Comparison of ENCODE assay signal across 29 cellular contexts in the genomic region with DNA sequence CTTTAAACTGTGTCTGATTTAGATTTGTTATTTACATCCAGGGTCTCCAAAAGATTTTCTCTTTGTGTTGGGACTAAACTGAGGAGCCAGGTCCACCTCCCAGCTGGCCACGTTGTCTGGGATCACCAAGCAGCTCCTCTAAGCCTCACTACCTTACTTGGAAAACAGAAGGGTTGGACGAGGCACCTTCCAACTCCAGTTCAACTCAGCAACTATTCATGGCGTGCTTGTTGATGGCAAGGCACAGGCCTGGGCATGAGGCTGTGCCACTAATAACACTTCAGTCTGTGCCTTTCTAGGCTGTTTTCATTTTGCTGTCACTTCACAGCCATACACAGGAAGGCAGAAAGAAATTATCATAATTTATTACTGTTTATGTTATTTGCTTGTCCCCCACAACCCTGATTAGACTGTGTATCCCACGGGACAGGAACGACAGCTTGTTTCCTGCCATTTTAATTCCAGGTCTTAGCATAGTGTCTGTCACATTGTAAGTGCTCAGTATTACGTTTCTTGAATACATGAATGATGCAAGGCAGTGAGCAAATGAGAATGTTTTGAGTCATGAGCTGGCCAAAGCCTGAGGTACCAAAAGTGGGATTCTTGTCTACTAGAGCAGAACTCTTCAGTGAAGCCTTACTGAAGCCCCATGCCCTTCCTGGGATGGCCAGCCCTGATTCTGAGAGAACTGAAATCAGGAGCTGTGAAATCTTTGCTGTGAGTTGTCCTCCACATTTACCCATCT.
A peak's percentile ranks its signal among the peaks of the same experiment; 100 is the strongest.
DNase-seq lines count a peak whose midpoint lies in the region; ATAC-seq, FAIRE-seq and TF ChIP-seq lines count a peak whose summit lies in the region.
"Had no signal": no experiment of that assay in that cellular context is flagged by ENCODE, and none has a peak within 500 bp of the region (broad histone marks: within the 10 kb centered on the region; RNA-seq: fewer than 3 reads in every experiment).

No MANE protein-coding gene starts in this region.

- no peaks in the 10 kb centered on the region; the same call in 1 of the 2 replicates for H3K36me3 ChIP-seq in IMR-90 (ENCODE audit: control insufficient read depth, insufficient read depth, low read length)
- H3K36me3 ChIP-seq in bronchial epithelial cell (ENCODE audit: control insufficient read depth, insufficient read depth, low read length): no peaks in the 10 kb centered on the region
- peaks cover 0 to 3% of the 10 kb centered on the region in 2 experiments for H3K36me3 ChIP-seq in mesenchymal stem cell (ENCODE audit: control insufficient read depth in 1 of 2, insufficient read depth in 2 of 2, low read depth in 1 of 2, low read length in 2 of 2)
- no peaks in the 10 kb centered on the region for H3K36me3 ChIP-seq in Karpas-422 (ENCODE audit: insufficient read depth, low read length)
- H3K36me3 ChIP-seq: BE2C, gastrocnemius medialis, uterus had no signal

- H3K23ac ChIP-seq in IMR-90 (ENCODE audit: low read depth, low read length) (no peak overlapping the region; the same call in 1 of the 2 replicates), mesenchymal stem cell (ENCODE audit: low read length in 2 of 2) (no peak overlapping the region)

- H3K56ac ChIP-seq in IMR-90 (ENCODE audit: extremely low read depth, insufficient read depth, low read length): no peak overlapping the region

- H4K8ac ChIP-seq in IMR-90 (ENCODE audit: low read depth in 2 of 2, low read length in 2 of 2): no peak overlapping the region
- H4K8ac ChIP-seq in mesenchymal stem cell (ENCODE audit: low read length): no peak overlapping the region

- DNase-seq in ACHN (peak; percentile 43), IMR-90 (peak; percentile 34), bronchial epithelial cell (ENCODE audit: low read depth) (peak; percentile 21), mesenchymal stem cell (peak; percentile 10), COLO668 (lab: John Stamatoyannopoulos, UW; ENCODE audit: unreplicated experiment) (no peak), Karpas-422 (no peak)
- no peak for DNase-seq in stimulated activated CD4-positive, alpha-beta T cell treated with anti-CD3 and anti-CD28 coated beads, Interleukin-4, amount 100 ng/mL, for 1 hour
- DNase-seq: activated B cell treated with CpG ODN at 0.5 μM for 24 hours; activated naive CD4-positive, alpha-beta T cell treated with anti-CD3 and anti-CD28 coated beads for 36 hours; BE2C; body of pancreas; CD8-positive, alpha-beta memory T cell; dermis blood vessel endothelial cell; endodermal cell; gastrocnemius medialis; Kasumi-1; NCI-H146; NCI-H524 treated with DMSO at 0.1 percent for 48 hours; nephron progenitor cell; PC-9; SK-N-SH; stimulated activated naive CD8-positive, alpha-beta T cell treated with anti-CD3 and anti-CD28 coated beads, Interleukin-15, Interleukin-2, amounts not matched to agents 100 U/mL and 50 U/mL, for 24 hours; uterus had no signal

- no peaks in the 10 kb centered on the region; the same call in 1 of the 2 replicates for H4K20me1 ChIP-seq in IMR-90 (ENCODE audit: insufficient read depth, low read length)
- H4K20me1 ChIP-seq in Karpas-422 (ENCODE audit: insufficient read depth, low read depth, low read length): no peaks in the 10 kb centered on the region

- H3K9me3 ChIP-seq in IMR-90 (ENCODE audit: control insufficient read depth, insufficient read depth, low read length) (no peaks in the 10 kb centered on the region), mesenchymal stem cell (ENCODE audit: control insufficient read depth, low read length) (no peaks in the 10 kb centered on the region), Karpas-422 (ENCODE audit: low read length) (no peaks in the 10 kb centered on the region)
- H3K9me3 ChIP-seq: BE2C, body of pancreas, gastrocnemius medialis, SK-N-SH, uterus had no signal

- TF ChIP-seq CTCF in IMR-90 (conservative IDR thresholded peaks at IDR 0.05; ENCODE audit: low read depth, low read length) (no peak), bronchial epithelial cell (IDR thresholded peaks at IDR 0.05; ENCODE audit: insufficient read depth, low read length, severe bottlenecking) (no peak)

- FAIRE-seq in bronchial epithelial cell (lab: Jason Lieb, UNC): no peak
- FAIRE-seq: G401.6, H54 had no signal

- no peak overlapping the region for H3K4ac ChIP-seq in IMR-90 (ENCODE audit: low read depth, low read length)
- H3K4ac ChIP-seq in mesenchymal stem cell (ENCODE audit: low read depth in 1 of 2, low read length in 2 of 2): no peak overlapping the region

- H3K4me2 ChIP-seq in IMR-90 (ENCODE audit: low read depth, low read length) (no peak overlapping the region), mesenchymal stem cell (ENCODE audit: low read length, poor library complexity, severe bottlenecking) (no peak overlapping the region), Karpas-422 (ENCODE audit: low read depth, low read length, poor library complexity, severe bottlenecking) (no peak overlapping the region)
- H3K4me2 ChIP-seq: PC-9, SK-N-SH had no signal

- no peak for TF ChIP-seq RAD21 in IMR-90 (IDR thresholded peaks at IDR 0.05; ENCODE audit: low read length)

- no peak for ATAC-seq in IMR-90 (ENCODE audit: low read depth)
- ATAC-seq in GM18517 (IDR thresholded peaks at IDR 0.05; ENCODE audit: unreplicated experiment): no peak
- ATAC-seq: body of pancreas; gastrocnemius medialis; left lobe of liver; Right ventricle myocardium inferior; stimulated activated naive CD8-positive, alpha-beta T cell treated with anti-CD3 and anti-CD28 coated beads, Interleukin-15, Interleukin-2, amounts not matched to agents 100 U/mL and 50 U/mL, for 24 hours had no signal

- BruUV-seq in IMR-90 (replicated peaks; lab: Mats Ljungman, UMichigan): no TSS peak

- H2BK12ac ChIP-seq in mesenchymal stem cell (ENCODE audit: low read length in 2 of 2): no peak overlapping the region

- H2BK5ac ChIP-seq in IMR-90 (ENCODE audit: low read depth, low read length, poor library complexity, severe bottlenecking) (no peak overlapping the region), mesenchymal stem cell (ENCODE audit: low read depth, low read length, poor library complexity, severe bottlenecking) (no peak overlapping the region)

- no peak for TF ChIP-seq POLR2A in IMR-90 (IDR thresholded peaks at IDR 0.05; ENCODE audit: low read depth, low read length)

- H3K27me3 ChIP-seq in IMR-90 (ENCODE audit: control insufficient read depth, insufficient read depth, low read length): no peaks in the 10 kb centered on the region
- no peaks in the 10 kb centered on the region for H3K27me3 ChIP-seq in bronchial epithelial cell (ENCODE audit: control insufficient read depth, insufficient read depth, low read length)
- no peaks in the 10 kb centered on the region for H3K27me3 ChIP-seq in mesenchymal stem cell (ENCODE audit: control insufficient read depth in 1 of 2, insufficient read depth in 1 of 2, low read length in 2 of 2)
- H3K27me3 ChIP-seq in Karpas-422 (ENCODE audit: low read length): no peaks in the 10 kb centered on the region
- H3K27me3 ChIP-seq: BE2C, body of pancreas, gastrocnemius medialis, uterus had no signal

- POLR2A ChIA-PET in IMR-90 (lab: Charles Lee; ENCODE audit: unreplicated experiment): no interaction called here

- no peak overlapping the region for H2AK9ac ChIP-seq in IMR-90 (replicated peaks; ENCODE audit: low read depth, low read length, poor library complexity)

- 50% methylated on average over 1 of the region's 6 CpGs; no CpG with 5 or more reads in 1 of the 2 experiments for WGBS in IMR-90 (ENCODE audit: extremely low coverage in 2 of 2, insufficient read length in 1 of 2), 2 experiments
- WGBS in mesenchymal stem cell: 58% methylated on average over 6 of the region's 6 CpGs

- H2AK5ac ChIP-seq in IMR-90 (ENCODE audit: low read depth, low read length): no peak overlapping the region
- no peak overlapping the region for H2AK5ac ChIP-seq in mesenchymal stem cell (ENCODE audit: low read length, severe bottlenecking)

- H3K4me1 ChIP-seq in IMR-90 (ENCODE audit: control insufficient read depth, insufficient read depth, low read length) (peaks cover 3% of the 10 kb centered on the region; the same call in 1 of the 2 replicates), mesenchymal stem cell (ENCODE audit: control insufficient read depth, insufficient read depth, low read depth, low read length) (no peaks in the 10 kb centered on the region), Karpas-422 (ENCODE audit: low read length) (no peaks in the 10 kb centered on the region)
- H3K4me1 ChIP-seq: BE2C, gastrocnemius medialis, uterus had no signal

- H3K79me2 ChIP-seq in Karpas-422 (ENCODE audit: low read length): no peaks in the 10 kb centered on the region

- CTCF ChIA-PET in IMR-90 (lab: Yijun Ruan, JAX): no interaction called here

- H3K27ac ChIP-seq in IMR-90 (ENCODE audit: insufficient read depth, low read length): no peak overlapping the region
- H3K27ac ChIP-seq in mesenchymal stem cell (ENCODE audit: low read length, poor library complexity, severe bottlenecking): no peak overlapping the region
- H3K27ac ChIP-seq in Karpas-422 (ENCODE audit: low read length): no peak overlapping the region
- H3K27ac ChIP-seq: gastrocnemius medialis, PC-9, skin epidermis, uterus had no signal

- intact Hi-C loops in IMR-90 (cut with micrococcal nuclease): no loop called here

- no peak overlapping the region for H2BK15ac ChIP-seq in IMR-90 (ENCODE audit: low read depth, low read length)
- no peak overlapping the region for H2BK15ac ChIP-seq in mesenchymal stem cell (ENCODE audit: low read depth, poor library complexity, severe bottlenecking)

- no peak overlapping the region for H2AFZ ChIP-seq in IMR-90 (replicated peaks; ENCODE audit: low read length, poor library complexity)
- no peak overlapping the region for H2AFZ ChIP-seq in mesenchymal stem cell (ENCODE audit: low read depth, low read length)
- no peak overlapping the region for H2AFZ ChIP-seq in Karpas-422 (ENCODE audit: low read length)
- H2AFZ ChIP-seq: PC-9 had no signal

- H3K4me3 ChIP-seq in IMR-90 (ENCODE audit: insufficient read depth, low read depth, low read length) (no peak overlapping the region), bronchial epithelial cell (ENCODE audit: low read depth, low read length) (no peak overlapping the region), mesenchymal stem cell (ENCODE audit: insufficient read depth in 1 of 2, low read depth in 1 of 2, low read length in 2 of 2) (no peak overlapping the region), Karpas-422 (ENCODE audit: low read length) (no peak overlapping the region)
- H3K4me3 ChIP-seq: body of pancreas, gastrocnemius medialis, PC-9, skin epidermis, uterus had no signal

- H3K9me1 ChIP-seq in IMR-90 (ENCODE audit: insufficient read depth, low read length): peaks cover 15% of the 10 kb centered on the region

- H2BK120ac ChIP-seq in IMR-90 (ENCODE audit: low read depth, low read length) (no peak overlapping the region), mesenchymal stem cell (ENCODE audit: low read depth, low read length) (no peak overlapping the region)

- in situ Hi-C loops in ACHN (cut with HindIII; ENCODE audit: low pct_ligation_motif_present, low pct_unique_long_range_greater_than_20kb, low sequenced_read_pairs): no loop called here
- in situ Hi-C loops in IMR-90 (cut with MboI; ENCODE audit: low sequenced_read_pairs): no loop called here

- H3K14ac ChIP-seq in IMR-90 (replicated peaks; ENCODE audit: low read depth, low read length): 0 out of 2 replicates have a peak overlapping the region, but pooled peaks have one; percentile 11
- H3K14ac ChIP-seq in mesenchymal stem cell (ENCODE audit: low read length in 2 of 2): no peak overlapping the region

- H3K18ac ChIP-seq in IMR-90 (ENCODE audit: low read depth, low read length): no peak overlapping the region
- no peak overlapping the region for H3K18ac ChIP-seq in mesenchymal stem cell (ENCODE audit: low read depth in 1 of 2, low read length in 2 of 2)

- no peak overlapping the region for H4K5ac ChIP-seq in IMR-90 (ENCODE audit: low read depth, low read length)

- dilution Hi-C loops in IMR-90 (cut with HindIII; ENCODE audit: low sequenced_read_pairs, unreplicated experiment): no loop called here

- no peak overlapping the region for H2BK20ac ChIP-seq in IMR-90 (ENCODE audit: low read depth, low read length)

- no peaks in the 10 kb centered on the region for H3K9me2 ChIP-seq in Karpas-422 (replicated peaks; ENCODE audit: insufficient read depth, low read length)
- H3K9me2 ChIP-seq: SK-N-SH had no signal

- H3K79me1 ChIP-seq in IMR-90 (ENCODE audit: low read depth in 1 of 2, low read length in 2 of 2) (peaks cover 26 to 59% of the 10 kb centered on the region in 2 experiments), mesenchymal stem cell (replicated peaks; ENCODE audit: low read length, poor library complexity, severe bottlenecking) (peaks cover 31% of the 10 kb centered on the region)

- no peak overlapping the region for H4K91ac ChIP-seq in IMR-90 (ENCODE audit: insufficient read depth, low read depth, low read length)
- H4K91ac ChIP-seq in mesenchymal stem cell (ENCODE audit: low read length): peak overlapping the region; percentile 35

- H3K9ac ChIP-seq in IMR-90 (ENCODE audit: low read depth, low read length) (no peak overlapping the region), mesenchymal stem cell (ENCODE audit: low read length) (no peak overlapping the region), Karpas-422 (ENCODE audit: low read length) (no peak overlapping the region)
- H3K9ac ChIP-seq: SK-N-SH had no signal

Comparison
In these comparisons a context has a peak if more than half of its experiments do, and no peak if none do; other contexts are left out.
1. DNase-seq: peak in ACHN (single experiment), IMR-90 (single experiment), bronchial epithelial cell (single experiment) and mesenchymal stem cell (single experiment); none in COLO668 (single experiment), stimulated activated CD4-positive, alpha-beta T cell treated with anti-CD3 and anti-CD28 coated beads, Interleukin-4, amount 100 ng/mL, for 1 hour (single experiment) and Karpas-422 (single experiment).